In the genomic region with DNA sequence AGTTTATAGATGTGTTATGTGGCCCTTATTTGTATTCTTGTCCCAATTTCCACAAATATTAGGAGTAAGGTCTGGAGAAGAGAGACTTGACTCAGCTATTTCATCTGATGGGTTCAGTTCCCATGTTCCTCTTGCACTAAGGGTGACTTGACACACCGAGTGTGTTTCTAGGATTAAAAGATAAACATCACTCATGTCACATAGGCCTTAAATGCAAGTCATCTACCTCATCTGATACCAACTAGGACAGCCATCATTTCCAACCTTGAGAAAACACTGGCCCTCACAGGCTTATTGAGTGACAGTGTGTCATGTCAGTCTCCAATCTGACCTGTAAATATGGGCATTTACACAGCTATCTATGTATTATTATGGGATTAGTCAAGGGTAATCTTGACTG, we compare ENCODE assay signal across 12 cellular contexts. TPM values are rescaled to one million over a fixed set of nuclear protein-coding genes. Genes with fewer than 3 reads are reported as not detected.
"Had no signal": no experiment of that assay in that cellular context is flagged by ENCODE, and none has a peak within 500 bp of the region (broad histone marks: within the 10 kb centered on the region; RNA-seq: fewer than 3 reads in every experiment).

No MANE protein-coding gene starts in this region.

- H3K27ac ChIP-seq: GM23248 had no signal

- ATAC-seq: GM23338, HCT116 had no signal

- H3K4me3 ChIP-seq: GM23248, GM23338, HAP-1 had no signal

- H3K9me3 ChIP-seq: HAP-1 had no signal

- H3K4me2 ChIP-seq: GM23338 had no signal

- DNase-seq: GM23248, GOT3, H7, H9, HCEC 1CT, HFFc6 had no signal

- H3K36me3 ChIP-seq: HAP-1 had no signal

- H3K9ac ChIP-seq: GM23248 had no signal

- H2AFZ ChIP-seq: GM23248, GM23338 had no signal

- H3K4me1 ChIP-seq: HAP-1 had no signal

- FAIRE-seq: H1, H54 had no signal

RNA-seq across cellular contexts. Expression of a gene that starts 53.0 kb away (rescaled TPM):
- total RNA-seq: GM23338, H4, H9 had no signal
- polyA plus RNA-seq: GM23338, H1 had no signal
